ENCODE assay signal across 2 cellular contexts in genomic region chr2:174633621-174633927, GRCh38.
TF ChIP-seq lines count a peak whose summit lies in the region.

No MANE protein-coding gene starts in this region.

TF ChIP-seq in HepG2, 621 proteins besides CTCF, POLR2A, EP300 and RAD21 (continued from another document):
- TF ChIP-seq, protein P1, sequence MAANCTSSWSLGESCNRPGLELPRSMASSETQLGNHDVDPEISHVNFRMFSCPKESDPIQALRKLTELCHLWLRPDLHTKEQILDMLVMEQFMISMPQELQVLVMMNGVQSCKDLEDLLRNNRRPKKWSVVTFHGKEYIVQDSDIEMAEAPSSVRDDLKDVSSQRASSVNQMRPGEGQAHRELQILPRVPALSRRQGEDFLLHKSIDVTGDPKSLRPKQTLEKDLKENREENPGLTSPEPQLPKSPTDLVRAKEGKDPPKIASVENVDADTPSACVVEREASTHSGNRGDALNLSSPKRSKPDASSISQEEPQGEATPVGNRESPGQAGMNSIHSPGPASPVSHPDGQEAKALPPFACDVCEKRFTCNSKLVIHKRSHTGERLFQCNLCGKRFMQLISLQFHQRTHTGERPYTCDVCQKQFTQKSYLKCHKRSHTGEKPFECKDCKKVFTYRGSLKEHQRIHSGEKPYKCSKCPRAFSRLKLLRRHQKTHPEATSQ (CRISPR knock-in tag; IDR thresholded peaks at IDR 0.05; ENCODE audit: borderline replicate concordance), result no peak
- no peak for TF ChIP-seq ZNF12 (CRISPR knock-in tag; IDR thresholded peaks at IDR 0.05)
- no peak for TF ChIP-seq ZMYM4 (CRISPR knock-in tag; IDR thresholded peaks at IDR 0.05)
- no peak for TF ChIP-seq ZUFSP (CRISPR knock-in tag; IDR thresholded peaks at IDR 0.05; ENCODE audit: borderline replicate concordance)
- TF ChIP-seq ATF6 (CRISPR knock-in tag; conservative IDR thresholded peaks at IDR 0.05), result no peak
- TF ChIP-seq SP2 (CRISPR knock-in tag; IDR thresholded peaks at IDR 0.05), result no peak
- no peak for TF ChIP-seq FOXM1 (CRISPR knock-in tag; IDR thresholded peaks at IDR 0.05)
- TF ChIP-seq FOXC1 (CRISPR knock-in tag; IDR thresholded peaks at IDR 0.05; ENCODE audit: borderline replicate concordance), result no peak
- TF ChIP-seq CBFB (CRISPR knock-in tag; IDR thresholded peaks at IDR 0.05), result no peak
- TF ChIP-seq ZNF510 (CRISPR knock-in tag; IDR thresholded peaks at IDR 0.05; ENCODE audit: low read depth), result no peak
- TF ChIP-seq MXI1 (IDR thresholded peaks at IDR 0.05; ENCODE audit: borderline replicate concordance, low read depth, low read length), result no peak
- no peak for TF ChIP-seq DMAP1 (CRISPR knock-in tag; IDR thresholded peaks at IDR 0.05)
- TF ChIP-seq ZBTB14 (CRISPR knock-in tag; IDR thresholded peaks at IDR 0.05), result no peak
- no peak for TF ChIP-seq ZNF276 (CRISPR knock-in tag; IDR thresholded peaks at IDR 0.05; ENCODE audit: low read depth)

TF ChIP-seq in SK-N-SH, 30 proteins besides CTCF, POLR2A, EP300 and RAD21 (continued from another document):
- TF ChIP-seq, protein P2, sequence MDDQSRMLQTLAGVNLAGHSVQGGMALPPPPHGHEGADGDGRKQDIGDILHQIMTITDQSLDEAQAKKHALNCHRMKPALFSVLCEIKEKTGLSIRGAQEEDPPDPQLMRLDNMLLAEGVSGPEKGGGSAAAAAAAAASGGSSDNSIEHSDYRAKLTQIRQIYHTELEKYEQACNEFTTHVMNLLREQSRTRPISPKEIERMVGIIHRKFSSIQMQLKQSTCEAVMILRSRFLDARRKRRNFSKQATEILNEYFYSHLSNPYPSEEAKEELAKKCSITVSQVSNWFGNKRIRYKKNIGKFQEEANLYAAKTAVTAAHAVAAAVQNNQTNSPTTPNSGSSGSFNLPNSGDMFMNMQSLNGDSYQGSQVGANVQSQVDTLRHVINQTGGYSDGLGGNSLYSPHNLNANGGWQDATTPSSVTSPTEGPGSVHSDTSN (IDR thresholded peaks at IDR 0.05), result no peak
- TF ChIP-seq JUND (IDR thresholded peaks at IDR 0.05) (no peak), GABPA (IDR thresholded peaks at IDR 0.05; ENCODE audit: low read depth) (no peak), TAF1 (IDR thresholded peaks at IDR 0.05; ENCODE audit: borderline replicate concordance, low read depth, low read length) (no peak), POLR2AphosphoS5 (IDR thresholded peaks at IDR 0.05; ENCODE audit: low read depth, low read length) (no peak), YY1 (IDR thresholded peaks at IDR 0.05; ENCODE audit: low read depth) (no peak), MXI1 (IDR thresholded peaks at IDR 0.05; ENCODE audit: low read depth, low read length) (no peak), NRF1 (IDR thresholded peaks at IDR 0.05; ENCODE audit: low read depth, low read length) (no peak), FOSL2 (IDR thresholded peaks at IDR 0.05; ENCODE audit: borderline replicate concordance, low read depth) (no peak)
